ENCODE assay signal across 14 cellular contexts in the genomic region with DNA sequence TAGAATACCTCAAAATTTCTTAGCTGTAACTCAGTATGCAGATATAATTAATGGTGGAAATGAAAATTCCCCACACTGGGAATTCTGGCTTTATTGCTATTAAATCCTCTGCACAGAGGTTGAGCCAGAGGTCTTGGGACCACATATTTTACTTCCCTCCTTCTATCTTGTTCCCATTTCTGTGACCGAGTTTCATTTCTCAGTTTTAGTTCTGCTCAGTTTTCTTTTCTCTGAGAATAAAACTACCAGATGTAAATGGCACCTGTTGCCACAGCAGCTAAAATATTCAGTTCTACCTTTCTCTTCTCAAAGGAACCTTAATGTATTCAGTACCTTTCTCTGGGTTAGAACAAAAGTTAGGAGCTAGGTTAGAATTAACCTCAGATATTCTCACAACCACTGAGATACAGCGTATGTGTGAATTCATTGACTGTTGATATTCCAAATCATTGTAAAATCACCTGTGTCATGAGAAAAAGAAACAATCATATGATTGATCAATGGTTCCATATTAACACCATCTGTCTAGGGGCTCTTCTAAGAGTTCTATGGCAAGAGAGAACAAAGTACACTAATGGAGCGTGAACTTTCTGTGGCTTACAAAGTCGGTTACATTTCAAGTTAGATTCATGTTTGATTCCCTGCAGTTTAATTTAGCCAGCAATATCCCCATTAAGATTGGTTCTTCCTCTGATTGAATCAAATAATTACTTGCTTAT.
DNase-seq lines count a peak whose midpoint lies in the region; ATAC-seq and TF ChIP-seq lines count a peak whose summit lies in the region.
"Had no signal": no experiment of that assay in that cellular context is flagged by ENCODE, and none has a peak within 500 bp of the region (broad histone marks: within the 10 kb centered on the region; RNA-seq: fewer than 3 reads in every experiment).

No MANE protein-coding gene starts in this region.

- no peak for DNase-seq in spleen
- no peak for DNase-seq in NCI-H748 treated with DMSO at 0.1 percent for 48 hours (lab: John Stamatoyannopoulos, UW)
- DNase-seq in OCI-M1 (lab: John Stamatoyannopoulos, UW), result no peak
- no peak for DNase-seq in HFFc6
- DNase-seq: activated CD4-positive, CD25-positive, alpha-beta regulatory T cell; activated effector memory CD4-positive, alpha-beta T cell treated with anti-CD3 and anti-CD28 coated beads, Interleukin-2, amount 50 U/mL, for 16 hours; EL; mammary epithelial cell; NCI-H1930 had no signal

- ATAC-seq in GM19023 (IDR thresholded peaks at IDR 0.05; ENCODE audit: unreplicated experiment) (peak; percentile 93), GM21737 (IDR thresholded peaks at IDR 0.05; ENCODE audit: unreplicated experiment) (peak; percentile 91), HG03196 (IDR thresholded peaks at IDR 0.05; ENCODE audit: unreplicated experiment) (peak; percentile 96)

- peaks cover 0 to 9% (median 0%) of the 10 kb centered on the region in 8 donors for H3K9me3 ChIP-seq in spleen
- H3K9me3 ChIP-seq: prostate gland had no signal

- H3K36me3 Mint-ChIP-seq in HFFc6 (ENCODE audit: low read depth), result no peaks in the 10 kb centered on the region

- no peak for TF ChIP-seq CTCF in spleen (IDR thresholded peaks at IDR 0.05 in 8 of 11, conservative IDR thresholded peaks at IDR 0.05 in 3 of 11)
- TF ChIP-seq CTCF in HFFc6 (IDR thresholded peaks at IDR 0.05), result no peak

- no peaks in the 10 kb centered on the region for H3K36me3 ChIP-seq in spleen
- H3K36me3 ChIP-seq: prostate gland had no signal

- H3K27me3 Mint-ChIP-seq in HFFc6 (ENCODE audit: insufficient read depth), result no peaks in the 10 kb centered on the region

- peaks cover 0 to 18% (median 2%) of the 10 kb centered on the region in 6 donors for H3K4me1 ChIP-seq in spleen
- H3K4me1 ChIP-seq: prostate gland had no signal

- H3K9me3 Mint-ChIP-seq in HFFc6, result peaks cover 46% of the 10 kb centered on the region

- H3K27ac Mint-ChIP-seq in HFFc6, result no peak overlapping the region

- WGBS in spleen, 5 donors, result 49 to 60% (median 53%) methylated on average over 4 of the region's 4 CpGs

- intact Hi-C loops in spleen (cut with DNase I; ENCODE audit: low total_unique reads), result no loop called here

- no peaks in the 10 kb centered on the region for H3K4me1 Mint-ChIP-seq in HFFc6 (ENCODE audit: low read depth)

- no peak overlapping the region for H3K4me3 Mint-ChIP-seq in HFFc6

- no peak overlapping the region for H3K4me3 ChIP-seq in spleen
- H3K4me3 ChIP-seq: coronary artery, prostate gland had no signal

- H3K27ac ChIP-seq in spleen, result peak overlapping the region in 5 of 8 donors; percentile 30 to 68 (median 59)
- H3K27ac ChIP-seq: coronary artery, prostate gland had no signal

- H3K27me3 ChIP-seq in spleen (replicated peaks in 1 of 7), result no peaks in the 10 kb centered on the region

- no peak for TF ChIP-seq POLR2A in spleen (IDR thresholded peaks at IDR 0.05)
